8 cellular contexts compared by ENCODE assay signal in the genomic region with DNA sequence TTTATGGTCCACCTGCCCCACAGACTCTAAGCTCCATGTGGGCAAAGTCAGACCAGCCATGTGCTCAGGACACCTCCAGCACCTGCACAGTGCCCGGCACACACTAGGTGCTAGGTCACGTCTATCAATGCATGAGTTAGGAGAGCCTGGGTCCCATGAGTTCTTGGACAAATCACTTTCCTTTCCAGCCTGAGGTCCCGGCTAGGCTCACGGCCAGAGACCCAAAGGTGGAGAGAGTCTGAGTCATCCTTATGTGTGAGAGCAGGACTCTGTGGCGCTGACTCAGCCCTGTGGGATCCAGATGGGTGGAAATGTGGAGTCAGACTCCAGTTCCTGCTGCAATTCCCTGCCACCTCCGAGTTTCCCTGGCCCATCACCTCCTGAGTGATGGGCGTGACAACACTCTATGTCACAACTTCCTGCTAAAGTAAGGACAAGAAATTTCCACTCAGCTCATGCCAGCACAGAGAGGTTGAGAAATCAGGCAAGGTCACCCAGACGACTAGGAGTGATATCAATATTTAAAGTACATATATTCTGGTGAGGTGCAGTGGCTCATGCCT. TPM values are rescaled to one million over a fixed set of nuclear protein-coding genes. Genes with fewer than 3 reads are reported as not detected.
A peak's percentile ranks its signal among the peaks of the same experiment; 100 is the strongest.
DNase-seq lines count a peak whose midpoint lies in the region; TF ChIP-seq lines count a peak whose summit lies in the region.

No MANE protein-coding gene starts in this region.

- no peaks in the 10 kb centered on the region for H3K9me3 ChIP-seq in mesodermal cell (ENCODE audit: control insufficient read depth, low read length)

- no peaks in the 10 kb centered on the region for H3K36me3 ChIP-seq in mesodermal cell (ENCODE audit: control insufficient read depth, insufficient read depth, low read length)

- TF ChIP-seq CTCF in C4-2B (conservative IDR thresholded peaks at IDR 0.05), result no peak
- TF ChIP-seq CTCF in choroid plexus epithelial cell (conservative IDR thresholded peaks at IDR 0.05; ENCODE audit: low read depth, low read length), result no peak

- in situ Hi-C loops in G401 (cut with HindIII; ENCODE audit: low sequenced_read_pairs), result no loop called here

- peaks cover 30% of the 10 kb centered on the region for H3K4me1 ChIP-seq in mesodermal cell (ENCODE audit: control insufficient read depth, insufficient read depth, low read length, poor library complexity, severe bottlenecking)

- WGBS in mesodermal cell (ENCODE audit: insufficient coverage in 2 of 2), 2 experiments, result 59 to 77% methylated on average over 3 to 4 of the region's 8 CpGs

- H3K4me3 ChIP-seq in choroid plexus epithelial cell (ENCODE audit: low read depth, low read length) (no peak overlapping the region), mesodermal cell (ENCODE audit: extremely low read depth, insufficient read depth, low read length, poor library complexity, severe bottlenecking) (no peak overlapping the region)

- H3K27ac ChIP-seq in C4-2B (peak overlapping the region; percentile 61), mesodermal cell (ENCODE audit: low read depth, low read length, severe bottlenecking) (peak overlapping the region; percentile 71)

- peak; percentile 97 for DNase-seq in NCI-H226
- DNase-seq in choroid plexus epithelial cell (ENCODE audit: low read depth), result peak; percentile 98
- no peak for DNase-seq in NCI-H146 treated with DMSO at 0.1 percent for 48 hours (lab: John Stamatoyannopoulos, UW; ENCODE audit: unreplicated experiment)
- DNase-seq in G401 (ENCODE audit: low spot score), result no peak
- no peak for DNase-seq in activated CD4-positive, CD25-positive, alpha-beta regulatory T cell treated with anti-CD3 and anti-CD28 coated beads, Interleukin-2, amount 50 U/mL, for 72 hours
- no peak for DNase-seq in activated T-cell treated with anti-CD3 and anti-CD28 coated beads, Interleukin-2, amount 50 U/mL, for 1 hour

RNA-seq across cellular contexts. Expression of a gene that starts 2.5 kb away (rescaled TPM):
- polyA plus RNA-seq in mesodermal cell (2013, experiment 1 of 2), result 23.1 TPM
- 21.1 TPM for polyA plus RNA-seq in mesodermal cell (2013, experiment 2 of 2)
- 31.9 and 32.8 TPM in 2 replicates for total RNA-seq in G401 (2014; rRNA removed; shearing (Covaris generic))

RNA-seq across cellular contexts. Expression of a gene that starts 11.2 kb away (rescaled TPM):
- polyA plus RNA-seq in mesodermal cell (2013, experiment 1 of 2), result 1.7 TPM
- 1.8 TPM for polyA plus RNA-seq in mesodermal cell (2013, experiment 2 of 2)
- 0.68 and 23.4 TPM in 2 replicates for total RNA-seq in G401 (2014; rRNA removed; shearing (Covaris generic))

RNA-seq across cellular contexts. Expression of a gene that starts 18.3 kb away (rescaled TPM):
- polyA plus RNA-seq in mesodermal cell (2013, experiment 1 of 2), result 36.4 TPM
- polyA plus RNA-seq in mesodermal cell (2013, experiment 2 of 2), result 27.3 TPM
- total RNA-seq in G401 (2014; rRNA removed; shearing (Covaris generic)), result 17.1 and 39.0 TPM in 2 replicates

RNA-seq across cellular contexts. Expression of a gene that starts 19.9 kb away (rescaled TPM):
- polyA plus RNA-seq in mesodermal cell (2013, experiment 1 of 2), result 42.1 TPM
- polyA plus RNA-seq in mesodermal cell (2013, experiment 2 of 2), result 36.7 TPM
- total RNA-seq in G401 (2014; rRNA removed; shearing (Covaris generic)), result 44.8 and 73.0 TPM in 2 replicates

RNA-seq across cellular contexts. Expression of a gene that starts 41.9 kb away (rescaled TPM):
- polyA plus RNA-seq in mesodermal cell (2013, experiment 1 of 2), result 88.2 TPM
- 72.8 TPM for polyA plus RNA-seq in mesodermal cell (2013, experiment 2 of 2)
- 46.4 and 62.6 TPM in 2 replicates for total RNA-seq in G401 (2014; rRNA removed; shearing (Covaris generic))

Comparison
In these comparisons a context has a peak if more than half of its experiments do, and no peak if none do; other contexts are left out.
1. DNase-seq: peak in NCI-H226 (single experiment) and choroid plexus epithelial cell (single experiment); none in NCI-H146 treated with DMSO at 0.1 percent for 48 hours (single experiment), G401 (single experiment), activated CD4-positive, CD25-positive, alpha-beta regulatory T cell treated with anti-CD3 and anti-CD28 coated beads, Interleukin-2, amount 50 U/mL, for 72 hours (single experiment) and activated T-cell treated with anti-CD3 and anti-CD28 coated beads, Interleukin-2, amount 50 U/mL, for 1 hour (single experiment).